Comparison of ENCODE assay signal across 19 cellular contexts in the genomic region with DNA sequence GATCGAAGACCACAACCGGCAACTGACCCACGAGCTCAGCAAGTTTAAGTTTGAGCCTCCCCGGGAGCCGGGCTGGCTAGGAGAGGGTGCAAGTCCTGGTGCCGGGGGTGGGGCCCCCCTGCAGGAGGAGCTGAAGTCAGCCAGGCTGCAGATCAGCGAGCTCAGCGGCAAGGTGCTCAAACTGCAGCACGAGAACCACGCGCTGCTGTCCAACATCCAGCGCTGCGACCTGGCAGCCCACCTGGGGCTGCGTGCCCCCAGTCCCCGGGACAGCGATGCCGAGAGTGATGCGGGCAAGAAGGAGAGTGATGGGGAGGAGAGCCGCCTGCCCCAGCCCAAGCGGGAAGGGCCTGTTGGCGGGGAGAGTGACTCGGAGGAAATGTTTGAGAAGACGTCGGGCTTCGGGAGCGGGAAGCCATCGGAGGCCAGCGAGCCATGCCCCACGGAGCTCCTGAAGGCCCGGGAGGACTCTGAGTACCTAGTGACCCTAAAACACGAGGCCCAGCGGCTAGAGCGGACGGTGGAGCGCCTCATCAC.
DNase-seq lines count a peak whose midpoint lies in the region; ATAC-seq, FAIRE-seq and TF ChIP-seq lines count a peak whose summit lies in the region.
"Had no signal": no experiment of that assay in that cellular context is flagged by ENCODE, and none has a peak within 500 bp of the region (broad histone marks: within the 10 kb centered on the region; RNA-seq: fewer than 3 reads in every experiment).

No MANE protein-coding gene starts in this region.

- no peaks in the 10 kb centered on the region for H3K27me3 Mint-ChIP-seq in WTC11 (ENCODE audit: low read depth)

- TF ChIP-seq CTCF in WTC11 (IDR thresholded peaks at IDR 0.05), result no peak
- no peak for TF ChIP-seq CTCF in testis (IDR thresholded peaks at IDR 0.05)
- TF ChIP-seq CTCF in ascending aorta (IDR thresholded peaks at IDR 0.05), result no peak

- H3K4me1 ChIP-seq in BLaER1 (peaks cover 41% of the 10 kb centered on the region), testis (peaks cover 19% of the 10 kb centered on the region), ascending aorta (no peaks in the 10 kb centered on the region)

- no peaks in the 10 kb centered on the region for H3K27me3 ChIP-seq in BLaER1
- no peaks in the 10 kb centered on the region for H3K27me3 ChIP-seq in testis
- H3K27me3 ChIP-seq in ascending aorta, result no peaks in the 10 kb centered on the region

- H3K36me3 ChIP-seq in BLaER1 (peaks cover 65% of the 10 kb centered on the region), testis (ENCODE audit: low read depth, missing control alignments) (no peaks in the 10 kb centered on the region), ascending aorta (no peaks in the 10 kb centered on the region)

- H3K27ac Mint-ChIP-seq in WTC11, result peak overlapping the region; percentile 57; the same call in 1 of the 2 replicates
- H3K27ac Mint-ChIP-seq: CD4-positive, CD25-positive, alpha-beta regulatory T cell; CD8-positive, alpha-beta memory T cell had no signal

- 52 to 92% methylated on average over 30 to 35 of the region's 35 CpGs for WGBS in testis, 2 donors

- CTCF ChIA-PET in WTC11 (lab: Charles Lee), result interaction anchor here (0.5 to 1.0 kb wide), 3 partner anchors 8 to 152 kb away, joined by 3 to 4 read pairs (median 3); no protein-coding TSS in a partner anchor

- no peaks in the 10 kb centered on the region for H3K9me3 Mint-ChIP-seq in WTC11
- H3K9me3 Mint-ChIP-seq: CD4-positive, CD25-positive, alpha-beta regulatory T cell; CD8-positive, alpha-beta memory T cell had no signal

- H3K4me3 Mint-ChIP-seq in WTC11, result no peak overlapping the region
- H3K4me3 Mint-ChIP-seq: CD4-positive, CD25-positive, alpha-beta regulatory T cell; CD8-positive, alpha-beta memory T cell had no signal

- no peak for FAIRE-seq in frontal cortex (lab: Jason Lieb, UNC)
- FAIRE-seq: G401.6, GM12891, H54, HTR-8/SVneo, K562 had no signal

- H3K27ac ChIP-seq in BLaER1 (peak overlapping the region; percentile 99), testis (no peak overlapping the region), ascending aorta (no peak overlapping the region)
- H3K27ac ChIP-seq: GM23248 had no signal

- ATAC-seq in WTC11, result no peak
- ATAC-seq: K562 had no signal

- intact Hi-C loops in testis (cut with DNase I; ENCODE audit: low total_unique reads), result no loop called here
- intact Hi-C loops in ascending aorta (cut with DNase I), result no loop called here

- peak overlapping the region; percentile 96 for H3K4me2 ChIP-seq in BLaER1

- H3K4me3 ChIP-seq in BLaER1 (peak overlapping the region; percentile 92), testis (no peak overlapping the region), ascending aorta (no peak overlapping the region)
- H3K4me3 ChIP-seq: GM23248, K562 had no signal

- peaks cover 48% of the 10 kb centered on the region for H3K36me3 Mint-ChIP-seq in WTC11
- H3K36me3 Mint-ChIP-seq: CD4-positive, CD25-positive, alpha-beta regulatory T cell; CD8-positive, alpha-beta memory T cell had no signal

- TF ChIP-seq POLR2A in testis (IDR thresholded peaks at IDR 0.05), result no peak

- H3K9me3 ChIP-seq in BLaER1 (no peaks in the 10 kb centered on the region; the same call in 1 of the 2 replicates), testis (no peaks in the 10 kb centered on the region), ascending aorta (no peaks in the 10 kb centered on the region)

- POLR2A ChIA-PET in WTC11 (lab: Charles Lee), result interaction anchor here (0.5 kb wide), 1 partner anchor 175 kb away, joined by 3 read pairs; no protein-coding TSS in a partner anchor

- H3K4me1 Mint-ChIP-seq in WTC11, result peaks cover 24% of the 10 kb centered on the region
- H3K4me1 Mint-ChIP-seq: CD4-positive, CD25-positive, alpha-beta regulatory T cell had no signal

- peaks cover 29% of the 10 kb centered on the region; the same call in 1 of the 2 replicates for H4K20me1 ChIP-seq in BLaER1

- peak overlapping the region; percentile 99 for H3K9ac ChIP-seq in BLaER1
- H3K9ac ChIP-seq: GM23248 had no signal

- no peak for DNase-seq in WTC11 (ENCODE audit: low spot score)
- DNase-seq in islet precursor cell, result peak; percentile 43
- DNase-seq in testis, result peak; percentile 13
- no peak for DNase-seq in ascending aorta (ENCODE audit: low spot score in 2 of 2)
- DNase-seq in frontal cortex (ENCODE audit: low spot score in 2 of 2), result no peak
- no peak for DNase-seq in DMS79 (lab: John Stamatoyannopoulos, UW)
- DNase-seq: 8988T; CD4-positive, CD25-positive, alpha-beta regulatory T cell; CD8-positive, alpha-beta memory T cell; COR-L47; GM23248; HCEC 1CT; IMR-90 had no signal

TF ChIP-seq in WTC11, 78 proteins besides CTCF, POLR2A, EP300 and RAD21:
- TF ChIP-seq, protein P1, sequence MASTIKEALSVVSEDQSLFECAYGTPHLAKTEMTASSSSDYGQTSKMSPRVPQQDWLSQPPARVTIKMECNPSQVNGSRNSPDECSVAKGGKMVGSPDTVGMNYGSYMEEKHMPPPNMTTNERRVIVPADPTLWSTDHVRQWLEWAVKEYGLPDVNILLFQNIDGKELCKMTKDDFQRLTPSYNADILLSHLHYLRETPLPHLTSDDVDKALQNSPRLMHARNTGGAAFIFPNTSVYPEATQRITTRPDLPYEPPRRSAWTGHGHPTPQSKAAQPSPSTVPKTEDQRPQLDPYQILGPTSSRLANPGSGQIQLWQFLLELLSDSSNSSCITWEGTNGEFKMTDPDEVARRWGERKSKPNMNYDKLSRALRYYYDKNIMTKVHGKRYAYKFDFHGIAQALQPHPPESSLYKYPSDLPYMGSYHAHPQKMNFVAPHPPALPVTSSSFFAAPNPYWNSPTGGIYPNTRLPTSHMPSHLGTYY (CRISPR knock-in tag; IDR thresholded peaks at IDR 0.05), result no peak
- TF ChIP-seq EMX1 (CRISPR knock-in tag; IDR thresholded peaks at IDR 0.05), result no peak
- TF ChIP-seq ZNF416 (CRISPR knock-in tag; IDR thresholded peaks at IDR 0.05), result no peak
- TF ChIP-seq ATF3 (CRISPR knock-in tag; conservative IDR thresholded peaks at IDR 0.05), result no peak
- TF ChIP-seq ZNF263 (CRISPR knock-in tag; IDR thresholded peaks at IDR 0.05; ENCODE audit: low read depth), result no peak
- TF ChIP-seq, protein P2, sequence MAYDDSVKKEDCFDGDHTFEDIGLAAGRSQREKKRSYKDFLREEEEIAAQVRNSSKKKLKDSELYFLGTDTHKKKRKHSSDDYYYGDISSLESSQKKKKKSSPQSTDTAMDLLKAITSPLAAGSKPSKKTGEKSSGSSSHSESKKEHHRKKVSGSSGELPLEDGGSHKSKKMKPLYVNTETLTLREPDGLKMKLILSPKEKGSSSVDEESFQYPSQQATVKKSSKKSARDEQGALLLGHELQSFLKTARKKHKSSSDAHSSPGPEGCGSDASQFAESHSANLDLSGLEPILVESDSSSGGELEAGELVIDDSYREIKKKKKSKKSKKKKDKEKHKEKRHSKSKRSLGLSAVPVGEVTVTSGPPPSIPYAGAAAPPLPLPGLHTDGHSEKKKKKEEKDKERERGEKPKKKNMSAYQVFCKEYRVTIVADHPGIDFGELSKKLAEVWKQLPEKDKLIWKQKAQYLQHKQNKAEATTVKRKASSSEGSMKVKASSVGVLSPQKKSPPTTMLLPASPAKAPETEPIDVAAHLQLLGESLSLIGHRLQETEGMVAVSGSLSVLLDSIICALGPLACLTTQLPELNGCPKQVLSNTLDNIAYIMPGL (CRISPR knock-in tag; IDR thresholded peaks at IDR 0.05), result no peak
- no peak for TF ChIP-seq USF1 (CRISPR knock-in tag; IDR thresholded peaks at IDR 0.05)
- no peak for TF ChIP-seq AR (CRISPR knock-in tag; IDR thresholded peaks at IDR 0.05)
- no peak for TF ChIP-seq NFE2L1 (CRISPR knock-in tag; IDR thresholded peaks at IDR 0.05)
- no peak for TF ChIP-seq ZNF317 (CRISPR knock-in tag; IDR thresholded peaks at IDR 0.05; ENCODE audit: borderline replicate concordance, low read depth)
- TF ChIP-seq ZNF423 (CRISPR knock-in tag; IDR thresholded peaks at IDR 0.05), result no peak
TF ChIP-seq in WTC11: peak in this region for 0.

Comparison
In these comparisons a context has a peak if more than half of its experiments do, and no peak if none do; other contexts are left out.
1. DNase-seq: peak in islet precursor cell (single experiment) and testis (single experiment); none in WTC11 (single experiment), ascending aorta (0 of 2), frontal cortex (0 of 2) and DMS79 (single experiment).